In genomic region chr17:50918071-50918932, GRCh38 we compare ENCODE assay signal across 10 cellular contexts. TPM values are rescaled to one million over a fixed set of nuclear protein-coding genes. Genes with fewer than 3 reads are reported as not detected.
DNase-seq lines count a peak whose midpoint lies in the region; ATAC-seq and TF ChIP-seq lines count a peak whose summit lies in the region.
"Had no signal": no experiment of that assay in that cellular context is flagged by ENCODE, and none has a peak within 500 bp of the region (broad histone marks: within the 10 kb centered on the region; RNA-seq: fewer than 3 reads in every experiment).

No MANE protein-coding gene starts in this region.

- H3K27ac ChIP-seq in GM23338 (ENCODE audit: low read depth) (no peak overlapping the region), WERI-Rb-1 (peak overlapping the region; percentile 15), hepatocyte (peak overlapping the region; percentile 81), skin epidermis (peak overlapping the region in 19 of 21 experiments; percentile 29 to 84 (median 73))
- H3K27ac ChIP-seq: SJCRH30 had no signal

- H3K27ac Mint-ChIP-seq in GM23338: no peak overlapping the region

- H3K27me3 ChIP-seq in GM23338 (ENCODE audit: insufficient read depth): no peaks in the 10 kb centered on the region
- no peaks in the 10 kb centered on the region for H3K27me3 ChIP-seq in WERI-Rb-1 (ENCODE audit: insufficient read depth, low read depth, severe bottlenecking)
- H3K27me3 ChIP-seq in hepatocyte: no peaks in the 10 kb centered on the region
- H3K27me3 ChIP-seq: SJCRH30 had no signal

- H4K20me1 ChIP-seq in GM23338 (replicated peaks; ENCODE audit: insufficient read depth) (no peaks in the 10 kb centered on the region), hepatocyte (ENCODE audit: insufficient read depth, poor library complexity, severe bottlenecking) (no peaks in the 10 kb centered on the region)

- H3K4me3 Mint-ChIP-seq in GM23338: no peak overlapping the region
- H3K4me3 Mint-ChIP-seq: naive B cell had no signal

- H3K9me3 ChIP-seq in WERI-Rb-1 (ENCODE audit: severe bottlenecking) (no peaks in the 10 kb centered on the region), hepatocyte (ENCODE audit: low read depth) (no peaks in the 10 kb centered on the region)
- H3K9me3 ChIP-seq: SJCRH30 had no signal

- H2AFZ ChIP-seq in GM23338 (0 out of 2 replicates have a peak overlapping the region, but pooled peaks have one; percentile 52), hepatocyte (no peak overlapping the region)

- ATAC-seq in GM23338 (no peak), HG03039 (IDR thresholded peaks at IDR 0.05; ENCODE audit: unreplicated experiment) (no peak), HG02588 (IDR thresholded peaks at IDR 0.05; ENCODE audit: unreplicated experiment) (no peak)

- TF ChIP-seq CTCF in GM23338 (conservative IDR thresholded peaks at IDR 0.05; ENCODE audit: low read depth in 2 of 2): no peak
- TF ChIP-seq CTCF in WERI-Rb-1 (IDR thresholded peaks at IDR 0.05; ENCODE audit: low read depth, low read length): no peak
- TF ChIP-seq CTCF in hepatocyte (IDR thresholded peaks at IDR 0.05; ENCODE audit: poor library complexity): no peak

- H3K4me3 ChIP-seq in GM23338 (no peak overlapping the region), WERI-Rb-1 (ENCODE audit: low read depth, low read length) (no peak overlapping the region), hepatocyte (no peak overlapping the region), skin epidermis (no peak overlapping the region)
- H3K4me3 ChIP-seq: SJCRH30 had no signal

- no peaks in the 10 kb centered on the region for H3K9me3 Mint-ChIP-seq in GM23338
- H3K9me3 Mint-ChIP-seq: naive B cell had no signal

- no peak for DNase-seq in GM23338 (ENCODE audit: low spot score)
- DNase-seq in WERI-Rb-1: no peak
- DNase-seq in hepatocyte (ENCODE audit: low spot score): no peak
- no peak for DNase-seq in NCI-H526 (lab: John Stamatoyannopoulos, UW)
- DNase-seq in NCI-H1417 (lab: John Stamatoyannopoulos, UW): no peak
- DNase-seq: naive B cell, SJCRH30 had no signal

- peaks cover 18% of the 10 kb centered on the region for H3K27me3 Mint-ChIP-seq in GM23338 (ENCODE audit: insufficient read depth, low read depth, poor library complexity)

- 83% methylated on average over 21 of the region's 21 CpGs for WGBS in hepatocyte (ENCODE audit: low lambda C conversion rate, missing lambda C conversion rate)

- H3K79me2 ChIP-seq in GM23338 (replicated peaks; ENCODE audit: insufficient read depth) (no peaks in the 10 kb centered on the region), hepatocyte (no peaks in the 10 kb centered on the region)

- H3K4me2 ChIP-seq in GM23338: no peak overlapping the region
- H3K4me2 ChIP-seq in hepatocyte: no peak overlapping the region

- peaks cover 57% of the 10 kb centered on the region for H3K4me1 Mint-ChIP-seq in GM23338

- no peaks in the 10 kb centered on the region for H3K36me3 Mint-ChIP-seq in GM23338 (ENCODE audit: low read depth)
- H3K36me3 Mint-ChIP-seq: naive B cell had no signal

- H3K9me2 ChIP-seq in GM23338 (ENCODE audit: insufficient read depth) (no peaks in the 10 kb centered on the region), hepatocyte (replicated peaks; ENCODE audit: insufficient read depth) (no peaks in the 10 kb centered on the region)

- H3F3A ChIP-seq in GM23338 (replicated peaks; ENCODE audit: low read depth): no peaks in the 10 kb centered on the region

- H3K4me1 ChIP-seq in GM23338 (ENCODE audit: insufficient read depth) (peaks cover 14% of the 10 kb centered on the region), hepatocyte (ENCODE audit: insufficient read depth) (peaks cover 61% of the 10 kb centered on the region)

- no peaks in the 10 kb centered on the region for H3K36me3 ChIP-seq in GM23338 (ENCODE audit: insufficient read depth)
- no peaks in the 10 kb centered on the region for H3K36me3 ChIP-seq in WERI-Rb-1
- H3K36me3 ChIP-seq in hepatocyte (replicated peaks; ENCODE audit: insufficient read depth, low read depth): no peaks in the 10 kb centered on the region
- H3K36me3 ChIP-seq: SJCRH30 had no signal

TF ChIP-seq in GM23338, 12 proteins besides CTCF, POLR2A, EP300 and RAD21 (continues in another document):
- TF ChIP-seq CREB1 (CRISPR knock-in tag; IDR thresholded peaks at IDR 0.05; ENCODE audit: low read depth) (no peak), ZNF462 (CRISPR knock-in tag; IDR thresholded peaks at IDR 0.05) (no peak), ZNF114 (CRISPR knock-in tag; IDR thresholded peaks at IDR 0.05) (no peak), STAT1 (IDR thresholded peaks at IDR 0.05; ENCODE audit: unreplicated experiment) (no peak), ZNF331 (CRISPR knock-in tag; IDR thresholded peaks at IDR 0.05; ENCODE audit: low read depth) (no peak)

RNA-seq across cellular contexts. Expression of gene TOB1, which starts 52.1 kb away (rescaled TPM):
- total RNA-seq in GM23338 (2014; rRNA removed; shearing (Covaris generic)): 12.1 and 15.3 TPM in 2 replicates
- polyA plus RNA-seq in GM23338 (2016; fragmentation: Nextera tagmentation; extraction: Ambion mirVana) (41.2 and 46.9 TPM in 2 replicates), hepatocyte (41.1 and 43.2 TPM in 2 replicates)
- total RNA-seq in hepatocyte: 52.1 and 53.6 TPM in 2 replicates
